8 cellular contexts compared by ENCODE assay signal in genomic region chr3:172040078-172040975, GRCh38. TPM values are rescaled to one million over a fixed set of nuclear protein-coding genes. Genes with fewer than 3 reads are reported as not detected.
DNase-seq lines count a peak whose midpoint lies in the region; ATAC-seq, FAIRE-seq and TF ChIP-seq lines count a peak whose summit lies in the region.

No MANE protein-coding gene starts in this region.

- no peak for FAIRE-seq in pancreas (lab: Jason Lieb, UNC)

- no peaks in the 10 kb centered on the region for H3K27me3 ChIP-seq in RWPE2 (ENCODE audit: insufficient read depth, poor library complexity, severe bottlenecking)
- no peaks in the 10 kb centered on the region for H3K27me3 ChIP-seq in pancreas

- H3K27ac ChIP-seq in C4-2B, result peak overlapping the region; percentile 99
- H3K27ac ChIP-seq in RWPE2 (ENCODE audit: poor library complexity, severe bottlenecking), result peak overlapping the region; percentile 87
- H3K27ac ChIP-seq in pancreas, result peak overlapping the region; percentile 94 to 100 (median 99)

- DNase-seq in HT1080 (ENCODE audit: low read depth) (peak; percentile 74), RWPE2 (ENCODE audit: low spot score) (peak; percentile 77), amniotic stem cell (lab: John Stamatoyannopoulos, UW) (peak; percentile 62), cardiac septum (ENCODE audit: low spot score) (peak; percentile 92), pancreas (peak; percentile 84 to 95 (median 92)), OCI-M2 (lab: John Stamatoyannopoulos, UW; ENCODE audit: unreplicated experiment) (no peak)

- ATAC-seq in GM19328 (IDR thresholded peaks at IDR 0.05; ENCODE audit: unreplicated experiment) (peak; percentile 22), RWPE2 (ENCODE audit: low read depth) (peak; percentile 53), pancreas (peak; percentile 68 to 84 (median 78))

- no peaks in the 10 kb centered on the region for H3K9me3 ChIP-seq in RWPE2 (ENCODE audit: severe bottlenecking)
- H3K9me3 ChIP-seq in pancreas, result no peaks in the 10 kb centered on the region

- 0 to 1% methylated on average over 58 to 103 of the region's 103 CpGs for WGBS in pancreas, 2 donors

- H3K4me3 ChIP-seq in RWPE2 (ENCODE audit: severe bottlenecking), result peak overlapping the region; percentile 81
- peak overlapping the region; percentile 90 to 100 (median 97) for H3K4me3 ChIP-seq in pancreas

- H3K36me3 ChIP-seq in RWPE2 (ENCODE audit: low read depth), result peaks cover 34% of the 10 kb centered on the region
- no peaks in the 10 kb centered on the region for H3K36me3 ChIP-seq in pancreas

- TF ChIP-seq CTCF in C4-2B (conservative IDR thresholded peaks at IDR 0.05) (peak; percentile 59), RWPE2 (IDR thresholded peaks at IDR 0.05; ENCODE audit: poor library complexity, severe bottlenecking) (peak; percentile 8), pancreas (IDR thresholded peaks at IDR 0.05) (no peak)

- intact Hi-C loops in cardiac septum (cut with DNase I) (loop anchor here (2.0 to 10.0 kb wide), 7 partner anchors 37 to 386 kb away; no protein-coding TSS in a partner anchor), pancreas (cut with DNase I) (loop anchor here in 1 of 3 donors (10.0 kb wide), 1 partner anchor 54 kb away; no protein-coding TSS in a partner anchor)

- peaks cover 29% of the 10 kb centered on the region for H3K4me1 ChIP-seq in RWPE2 (ENCODE audit: insufficient read depth, poor library complexity, severe bottlenecking)
- H3K4me1 ChIP-seq in pancreas, result peaks cover 8 to 27% (median 11%) of the 10 kb centered on the region in 3 donors

RNA-seq across cellular contexts. Expression of gene FNDC3B, which starts 0.9 kb away (rescaled TPM):
- total RNA-seq in HT1080 (2014; rRNA removed; shearing (Covaris generic)), result 53.5 and 63.7 TPM in 2 replicates
- polyA plus RNA-seq in HT1080 (2015; cell fraction: cytosol; rRNA removed), result 30.4 and 35.5 TPM in 2 replicates
- polyA plus RNA-seq in HT1080 (2015; cell fraction: nucleus; rRNA removed), result 56.3 and 56.4 TPM in 2 replicates
- total RNA-seq in cardiac septum, result 139 TPM
- total RNA-seq in pancreas, result 100 to 1,000 TPM in 2 of 6 donors, 10 to 100 TPM in 4; 67.5 to 126 (median 79.0) TPM
- polyA plus RNA-seq in pancreas, result 10 to 100 TPM in 1 of 2 donors, 1 to 10 TPM in 1; 9.3 to 14.6 TPM

Comparison
In these comparisons a context has a peak if more than half of its experiments do, and no peak if none do; other contexts are left out.
1. CTCF ChIP-seq: peak in C4-2B (single experiment) and RWPE2 (single experiment); none in pancreas (0 of 4).
2. ATAC-seq: peak in every context shown above with its lines; median percentile 78 in pancreas; 53 in RWPE2; 22 in GM19328.
3. Peak in every context shown above with its lines, with median percentiles within 50 percentile points of each other: H3K27ac ChIP-seq.